8 cellular contexts compared by ENCODE assay signal in genomic region chr10:48444861-48445841, GRCh38.
DNase-seq lines count a peak whose midpoint lies in the region; ATAC-seq and TF ChIP-seq lines count a peak whose summit lies in the region.

No MANE protein-coding gene starts in this region.

- DNase-seq in NCI-H2081 (lab: John Stamatoyannopoulos, UW), result peak; percentile 16 to 45
- no peak for DNase-seq in NCI-H2081 treated with DMSO at 0.1 percent for 48 hours (lab: John Stamatoyannopoulos, UW)
- peak; percentile 1 for DNase-seq in NCI-H1417 treated with DMSO at 0.1 percent for 48 hours (lab: John Stamatoyannopoulos, UW)
- DNase-seq in mammary epithelial cell, result peak; percentile 32
- DNase-seq in renal cortical epithelial cell (ENCODE audit: low read depth), result peak; percentile 67
- DNase-seq in stimulated activated naive CD8-positive, alpha-beta T cell treated with anti-CD3 and anti-CD28 coated beads, Interleukin-15, Interleukin-2, amounts not matched to agents 100 U/mL and 50 U/mL, for 24 hours, result no peak
- DNase-seq in NCI-H1930 (lab: John Stamatoyannopoulos, UW), result no peak

- no peaks in the 10 kb centered on the region for H3K79me2 ChIP-seq in mammary epithelial cell (ENCODE audit: insufficient read depth, low read length)

- intact Hi-C loops in mammary epithelial cell (cut with micrococcal nuclease), result loop anchor here (1.0 to 10.0 kb wide), 4 partner anchors 61 to 211 kb away; no protein-coding TSS in a partner anchor

- H3K9ac ChIP-seq in mammary epithelial cell (ENCODE audit: insufficient read depth, low read length), result no peak overlapping the region

- peak in 1 of 2 donors; percentile 9 for TF ChIP-seq CTCF in mammary epithelial cell (conservative IDR thresholded peaks at IDR 0.05 in 1 of 2, IDR thresholded peaks at IDR 0.05 in 1 of 2; ENCODE audit: extremely low read depth in 1 of 2, insufficient read depth in 1 of 2, low read depth in 1 of 2, low read length in 2 of 2)

- in situ Hi-C loops in mammary epithelial cell (cut with MboI; ENCODE audit: low sequenced_read_pairs in 2 of 2), result loop anchor here in 1 of 2 donors (10.0 kb wide), 1 partner anchor 210 kb away; no protein-coding TSS in a partner anchor

- H3K4me1 ChIP-seq in mammary epithelial cell (ENCODE audit: insufficient read depth, low read length), result no peaks in the 10 kb centered on the region

- ATAC-seq in HG03139 (IDR thresholded peaks at IDR 0.05; ENCODE audit: unreplicated experiment), result no peak
- ATAC-seq in stimulated activated naive CD8-positive, alpha-beta T cell treated with anti-CD3 and anti-CD28 coated beads, Interleukin-15, Interleukin-2, amounts not matched to agents 100 U/mL and 50 U/mL, for 24 hours, result no peak

- H3K36me3 ChIP-seq in mammary epithelial cell (ENCODE audit: insufficient read depth, low read length), result peaks cover 4% of the 10 kb centered on the region

- dilution Hi-C loops in mammary epithelial cell (cut with HindIII; ENCODE audit: low sequenced_read_pairs), result no loop called here

- H3K4me3 ChIP-seq in mammary epithelial cell (replicated peaks in 1 of 3; ENCODE audit: insufficient read depth in 1 of 3, low read depth in 2 of 3, low read length in 3 of 3), result no peak overlapping the region

- BruUV-seq in mammary epithelial cell (replicated peaks; lab: Mats Ljungman, UMichigan), result no TSS peak

- H3K4me2 ChIP-seq in mammary epithelial cell (ENCODE audit: insufficient read depth, low read depth, low read length), result no peak overlapping the region

- 85% methylated on average over 7 of the region's 20 CpGs for WGBS in mammary epithelial cell (ENCODE audit: low coverage, missing lambda C conversion rate)

- H2AFZ ChIP-seq in mammary epithelial cell (ENCODE audit: low read depth, low read length), result no peak overlapping the region

- H3K27ac ChIP-seq in mammary epithelial cell (ENCODE audit: insufficient read depth, low read depth, low read length), result no peak overlapping the region

- CTCF ChIA-PET in mammary epithelial cell (lab: Charles Lee; ENCODE audit: low non-redundant PET), result interaction anchor here (0.5 to 1.1 kb wide), 5 partner anchors 12 to 211 kb away, joined by 3 to 41 read pairs (median 3); no protein-coding TSS in a partner anchor

- no peaks in the 10 kb centered on the region for H3K27me3 ChIP-seq in mammary epithelial cell (ENCODE audit: insufficient read depth, low read length)

- H4K20me1 ChIP-seq in mammary epithelial cell (ENCODE audit: insufficient read depth, low read length), result no peaks in the 10 kb centered on the region

- no peaks in the 10 kb centered on the region for H3K9me3 ChIP-seq in mammary epithelial cell (replicated peaks; ENCODE audit: insufficient read depth, low read length)

Comparison
In these comparisons a context has a peak if more than half of its experiments do, and no peak if none do; other contexts are left out.
1. DNase-seq: peak in NCI-H2081 (2 of 2), NCI-H1417 treated with DMSO at 0.1 percent for 48 hours (single experiment), mammary epithelial cell (single experiment) and renal cortical epithelial cell (single experiment); none in NCI-H2081 treated with DMSO at 0.1 percent for 48 hours (single experiment), stimulated activated naive CD8-positive, alpha-beta T cell treated with anti-CD3 and anti-CD28 coated beads, Interleukin-15, Interleukin-2, amounts not matched to agents 100 U/mL and 50 U/mL, for 24 hours (single experiment) and NCI-H1930 (0 of 2).